ENCODE assay signal across 8 cellular contexts in genomic region chr10:79487296-79488194, GRCh38. TPM values are rescaled to one million over a fixed set of nuclear protein-coding genes. Genes with fewer than 3 reads are reported as not detected.
DNase-seq lines count a peak whose midpoint lies in the region; ATAC-seq and TF ChIP-seq lines count a peak whose summit lies in the region.

No MANE protein-coding gene starts in this region.

- TF ChIP-seq POLR2A in HCT116 (IDR thresholded peaks at IDR 0.05; ENCODE audit: borderline replicate concordance, extremely low read depth, insufficient read depth, insufficient read length) = no peak

- no peak overlapping the region for H3K4me3 Mint-ChIP-seq in activated CD4-positive, alpha-beta T cell treated with anti-CD3 and anti-CD28 coated beads, Interleukin-2, amount 10 ng/mL, durations not matched to agents 24 days and 14 days

- no TSS peak for BruUV-seq in HCT116 (replicated peaks; lab: Mats Ljungman, UMichigan)

- intact Hi-C loops in HCT116 (cut with micrococcal nuclease) = loop anchor here (1.0 kb wide), 3 partner anchors 42 to 113 kb away; partner anchors contain the start of gene ZCCHC24
- intact Hi-C loops in activated CD4-positive, alpha-beta T cell treated with anti-CD3 and anti-CD28 coated beads, Interleukin-2, amount 10 ng/mL, durations not matched to agents 24 days and 14 days (cut with micrococcal nuclease) = loop anchor here (1.0 kb wide), 1 partner anchor 113 kb away; no protein-coding TSS in a partner anchor

- H3K4me2 ChIP-seq in HCT116 (ENCODE audit: low read length) (peak overlapping the region; percentile 75), MM.1S (ENCODE audit: low read depth, low read length) (0 out of 2 replicates have a peak overlapping the region, but pooled peaks have one; percentile 32), parathyroid adenoma (ENCODE audit: low read length) (no peak overlapping the region)

- no peaks in the 10 kb centered on the region for H3K9me3 Mint-ChIP-seq in activated CD4-positive, alpha-beta T cell treated with anti-CD3 and anti-CD28 coated beads, Interleukin-2, amount 10 ng/mL, durations not matched to agents 24 days and 14 days

- no peaks in the 10 kb centered on the region for H3K4me1 Mint-ChIP-seq in activated CD4-positive, alpha-beta T cell treated with anti-CD3 and anti-CD28 coated beads, Interleukin-2, amount 10 ng/mL, durations not matched to agents 24 days and 14 days

- H3K9me2 ChIP-seq in HCT116 (ENCODE audit: insufficient read depth) = no peaks in the 10 kb centered on the region
- H3K9me2 ChIP-seq in MM.1S (replicated peaks; ENCODE audit: insufficient read depth, low read length) = no peaks in the 10 kb centered on the region

- POLR2A ChIA-PET in HCT116 (lab: Charles Lee) = interaction anchor here (0.7 to 1.8 kb wide), 4 partner anchors 9 to 140 kb away, joined by 3 to 4 read pairs (median 4); partner anchors contain the start of gene ZCCHC24

- H3K9ac ChIP-seq in HCT116 (ENCODE audit: low read length) = peak overlapping the region; percentile 10
- no peak overlapping the region for H3K9ac ChIP-seq in MM.1S (ENCODE audit: low read length)
- H3K9ac ChIP-seq in parathyroid adenoma = no peak overlapping the region

- H3F3A ChIP-seq in MM.1S (ENCODE audit: insufficient read depth, low read length) = no peaks in the 10 kb centered on the region

- peaks cover 5% of the 10 kb centered on the region for H3K27me3 Mint-ChIP-seq in activated CD4-positive, alpha-beta T cell treated with anti-CD3 and anti-CD28 coated beads, Interleukin-2, amount 10 ng/mL, durations not matched to agents 24 days and 14 days

- ATAC-seq in HCT116 = peak; percentile 90

- H3K4me1 ChIP-seq in HCT116 (ENCODE audit: control insufficient read depth in 1 of 2, insufficient read depth in 2 of 2, low read length in 2 of 2) (peaks cover 26 to 40% of the 10 kb centered on the region in 2 experiments), MM.1S (ENCODE audit: low read length) (no peaks in the 10 kb centered on the region), parathyroid adenoma (no peaks in the 10 kb centered on the region)

- H2AFZ ChIP-seq in HCT116 (ENCODE audit: low read depth, low read length, poor library complexity, severe bottlenecking) (peak overlapping the region; percentile 72), MM.1S (ENCODE audit: low read length) (no peak overlapping the region), parathyroid adenoma (peak overlapping the region; percentile 6)

- no peak overlapping the region for H3K27ac Mint-ChIP-seq in activated CD4-positive, alpha-beta T cell treated with anti-CD3 and anti-CD28 coated beads, Interleukin-2, amount 10 ng/mL, durations not matched to agents 24 days and 14 days

- peak overlapping the region in 1 of 2 experiments; percentile 37; a peak in 2 of 4 replicates for H3K4me3 ChIP-seq in HCT116 (replicated peaks in 1 of 2; ENCODE audit: low read depth in 1 of 2, low read length in 2 of 2)
- no peak overlapping the region for H3K4me3 ChIP-seq in MM.1S (ENCODE audit: low read length)
- no peak overlapping the region for H3K4me3 ChIP-seq in fibroblast of the aortic adventitia (ENCODE audit: low read depth, low read length)
- H3K4me3 ChIP-seq in parathyroid adenoma (ENCODE audit: low read depth, low read length) = no peak overlapping the region

- CTCF ChIA-PET in HCT116 (lab: Charles Lee) = interaction anchor here (0.7 to 3.1 kb wide), 17 partner anchors 9 to 195 kb away, joined by 3 to 77 read pairs (median 5); partner anchors contain the start of gene PPIF

- H3K27ac ChIP-seq in HCT116 (ENCODE audit: low read depth, low read length) = peak overlapping the region; percentile 47
- no peak overlapping the region for H3K27ac ChIP-seq in MM.1S (ENCODE audit: low read length)
- H3K27ac ChIP-seq in parathyroid adenoma = no peak overlapping the region

- TF ChIP-seq CTCF in GM10266 (IDR thresholded peaks at IDR 0.05; ENCODE audit: control insufficient read depth, insufficient read depth, low read depth, missing control alignments) = peak; percentile 74
- TF ChIP-seq CTCF in HCT116 (IDR thresholded peaks at IDR 0.05 in 2 of 3, conservative IDR thresholded peaks at IDR 0.05 in 1 of 3; ENCODE audit: borderline replicate concordance in 1 of 3, insufficient read depth in 1 of 3, low read depth in 2 of 3, low read length in 2 of 3) = peak; percentile 81 to 86 (median 84)
- TF ChIP-seq CTCF in MM.1S (IDR thresholded peaks at IDR 0.05; ENCODE audit: low read length) = peak; percentile 84
- peak; percentile 66 for TF ChIP-seq CTCF in fibroblast of the aortic adventitia (IDR thresholded peaks at IDR 0.05; ENCODE audit: insufficient read depth, low read length)
- peak; percentile 89 for TF ChIP-seq CTCF in parathyroid adenoma (IDR thresholded peaks at IDR 0.05)

- H3K79me2 ChIP-seq in HCT116 (ENCODE audit: insufficient read depth, low read length) = no peaks in the 10 kb centered on the region
- no peaks in the 10 kb centered on the region for H3K79me2 ChIP-seq in MM.1S (ENCODE audit: low read length)
- no peaks in the 10 kb centered on the region for H3K79me2 ChIP-seq in parathyroid adenoma

- peak; percentile 77 for TF ChIP-seq RAD21 in HCT116 (IDR thresholded peaks at IDR 0.05; ENCODE audit: low read depth)

- H3K9me3 ChIP-seq in HCT116 (ENCODE audit: control insufficient read depth in 1 of 2, insufficient read depth in 1 of 2, low read depth in 1 of 2, low read length in 2 of 2) = no peaks in the 10 kb centered on the region
- H3K9me3 ChIP-seq in MM.1S (replicated peaks; ENCODE audit: insufficient read depth, low read length) = no peaks in the 10 kb centered on the region
- no peaks in the 10 kb centered on the region for H3K9me3 ChIP-seq in parathyroid adenoma (ENCODE audit: control insufficient read depth, low read length)

- H3K36me3 ChIP-seq in HCT116 (ENCODE audit: control insufficient read depth in 1 of 2, insufficient read depth in 2 of 2, low read length in 2 of 2) (no peaks in the 10 kb centered on the region), MM.1S (replicated peaks; ENCODE audit: insufficient read depth, low read length) (no peaks in the 10 kb centered on the region), parathyroid adenoma (ENCODE audit: control insufficient read depth, insufficient read depth, low read length) (no peaks in the 10 kb centered on the region)

- peak; percentile 57 for DNase-seq in AG08395 (ENCODE audit: low spot score)
- DNase-seq in GM10266 (ENCODE audit: extremely low spot score) = peak; percentile 72
- DNase-seq in HCT116 (ENCODE audit: low read depth, low spot score) = peak; percentile 81
- peak; percentile 64 for DNase-seq in MM.1S
- peak; percentile 76 for DNase-seq in activated CD4-positive, alpha-beta T cell treated with anti-CD3 and anti-CD28 coated beads, Interleukin-2, amount 10 ng/mL, durations not matched to agents 24 days and 14 days
- peak; percentile 78 for DNase-seq in fibroblast of the aortic adventitia (ENCODE audit: low read depth)
- no peak for DNase-seq in midbrain (lab: John Stamatoyannopoulos, UW)

- H3K27me3 ChIP-seq in HCT116 (ENCODE audit: insufficient read depth, low read length) (no peaks in the 10 kb centered on the region), MM.1S (replicated peaks; ENCODE audit: insufficient read depth, low read length) (no peaks in the 10 kb centered on the region), parathyroid adenoma (ENCODE audit: control insufficient read depth, insufficient read depth, low read length) (no peaks in the 10 kb centered on the region)

- RAD21 ChIA-PET in HCT116 (lab: Charles Lee; ENCODE audit: low non-redundant PET in 1 of 2, low total read pairs in 2 of 2, uncharacterized antibody in 2 of 2, unreplicated experiment in 2 of 2) = interaction anchor here (0.7 to 2.0 kb wide), 4 partner anchors 41 to 113 kb away, joined by 3 to 16 read pairs (median 9); no protein-coding TSS in a partner anchor

- H4K20me1 ChIP-seq in HCT116 (ENCODE audit: insufficient read depth) = no peaks in the 10 kb centered on the region
- no peaks in the 10 kb centered on the region for H4K20me1 ChIP-seq in MM.1S (ENCODE audit: insufficient read depth, low read length)

- H3K36me3 Mint-ChIP-seq in activated CD4-positive, alpha-beta T cell treated with anti-CD3 and anti-CD28 coated beads, Interleukin-2, amount 10 ng/mL, durations not matched to agents 24 days and 14 days (ENCODE audit: low read depth) = no peaks in the 10 kb centered on the region

TF ChIP-seq in HCT116, 20 proteins besides CTCF, POLR2A, EP300 and RAD21 (continues in another document):
- TF ChIP-seq JUND (IDR thresholded peaks at IDR 0.05) (no peak), EZH2 (IDR thresholded peaks at IDR 0.05) (no peak), CBX3 (IDR thresholded peaks at IDR 0.05; ENCODE audit: low read depth) (no peak), ZNF274 (IDR thresholded peaks at IDR 0.05; ENCODE audit: low read depth, low read length) (no peak), POLR2AphosphoS5 (IDR thresholded peaks at IDR 0.05; ENCODE audit: low read depth, low read length) (no peak), YY1 (IDR thresholded peaks at IDR 0.05; ENCODE audit: extremely low read depth, insufficient replicate concordance, low read depth, low read length) (no peak), CEBPB (IDR thresholded peaks at IDR 0.05; ENCODE audit: low read depth) (no peak)
- TF ChIP-seq, protein P1, sequence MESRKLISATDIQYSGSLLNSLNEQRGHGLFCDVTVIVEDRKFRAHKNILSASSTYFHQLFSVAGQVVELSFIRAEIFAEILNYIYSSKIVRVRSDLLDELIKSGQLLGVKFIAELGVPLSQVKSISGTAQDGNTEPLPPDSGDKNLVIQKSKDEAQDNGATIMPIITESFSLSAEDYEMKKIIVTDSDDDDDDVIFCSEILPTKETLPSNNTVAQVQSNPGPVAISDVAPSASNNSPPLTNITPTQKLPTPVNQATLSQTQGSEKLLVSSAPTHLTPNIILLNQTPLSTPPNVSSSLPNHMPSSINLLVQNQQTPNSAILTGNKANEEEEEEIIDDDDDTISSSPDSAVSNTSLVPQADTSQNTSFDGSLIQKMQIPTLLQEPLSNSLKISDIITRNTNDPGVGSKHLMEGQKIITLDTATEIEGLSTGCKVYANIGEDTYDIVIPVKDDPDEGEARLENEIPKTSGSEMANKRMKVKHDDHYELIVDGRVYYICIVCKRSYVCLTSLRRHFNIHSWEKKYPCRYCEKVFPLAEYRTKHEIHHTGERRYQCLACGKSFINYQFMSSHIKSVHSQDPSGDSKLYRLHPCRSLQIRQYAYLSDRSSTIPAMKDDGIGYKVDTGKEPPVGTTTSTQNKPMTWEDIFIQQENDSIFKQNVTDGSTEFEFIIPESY (IDR thresholded peaks at IDR 0.05; ENCODE audit: extremely low read depth, insufficient replicate concordance, low read length) = no peak

RNA-seq across cellular contexts. Expression of gene EIF5AL1, which starts 24.8 kb away (rescaled TPM):
- total RNA-seq in HCT116 (2021; ENCODE audit: unreplicated experiment) (5.6 TPM), fibroblast of the aortic adventitia (ENCODE audit: low replicate concordance) (1.5 TPM in 1 of 2 replicates, not detected in the other)
- polyA plus RNA-seq in HCT116 (2012) = 0.89 and 1.6 TPM in 2 replicates
- total RNA-seq in activated CD4-positive, alpha-beta T cell treated with anti-CD3 and anti-CD28 coated beads, Interleukin-2, amount 10 ng/mL, durations not matched to agents 24 days and 14 days = 0.40 and 0.45 TPM in 2 replicates

RNA-seq across cellular contexts. Expression of gene ZCCHC24, which starts 42.1 kb away (rescaled TPM):
- total RNA-seq in HCT116 (2021; ENCODE audit: unreplicated experiment) = 7.0 TPM
- 2.8 and 3.1 TPM in 2 replicates for polyA plus RNA-seq in HCT116 (2012)
- total RNA-seq in activated CD4-positive, alpha-beta T cell treated with anti-CD3 and anti-CD28 coated beads, Interleukin-2, amount 10 ng/mL, durations not matched to agents 24 days and 14 days = 0.66 and 1.4 TPM in 2 replicates
- 38.8 and 56.0 TPM in 2 replicates for total RNA-seq in fibroblast of the aortic adventitia (ENCODE audit: low replicate concordance)
